In genomic region chr17:66655461-66655860, GRCh38 we compare ENCODE assay signal across 22 cellular contexts.
DNase-seq lines count a peak whose midpoint lies in the region; ATAC-seq and TF ChIP-seq lines count a peak whose summit lies in the region.
"Had no signal": no experiment of that assay in that cellular context is flagged by ENCODE, and none has a peak within 500 bp of the region (broad histone marks: within the 10 kb centered on the region; RNA-seq: fewer than 3 reads in every experiment).

No MANE protein-coding gene starts in this region.

- DNase-seq in activated naive CD4-positive, alpha-beta T cell treated with anti-CD3 and anti-CD28 coated beads for 36 hours = no peak
- no peak for DNase-seq in activated naive CD4-positive, alpha-beta T cell (lab: John Stamatoyannopoulos, UW)
- DNase-seq in T-cell (no peak), mammary epithelial cell (no peak), mesenteric fat pad (ENCODE audit: low spot score) (no peak), RPMI8226 (no peak), transverse colon (no peak)
- DNase-seq: heart left ventricle, left colon, MM.1S, NCI-H146, NCI-H2171 treated with DMSO at 0.1 percent for 48 hours, NCI-H526, nephron progenitor cell, right lobe of liver, SK-N-SH, T-helper 9 cell, uterus had no signal

- whole genome bisulfite sequencing in mammary epithelial cell (ENCODE audit: low coverage, missing lambda C conversion rate) = 97% methylated on average over 2 of the region's 2 CpGs
- 89 to 91% methylated on average over 2 of the region's 2 CpGs for WGBS in transverse colon (ENCODE audit: low coverage in 1 of 2), 2 donors

- H3K9ac ChIP-seq in mammary epithelial cell (ENCODE audit: insufficient read depth, low read length) (no peak overlapping the region), skeletal muscle satellite cell (ENCODE audit: low read depth, low read length) (no peak overlapping the region)
- H3K9ac ChIP-seq: SK-N-SH had no signal

- H3K4me2 ChIP-seq in mammary epithelial cell (ENCODE audit: insufficient read depth, low read depth, low read length) (peak overlapping the region; percentile 9), skeletal muscle satellite cell (ENCODE audit: low read length) (peak overlapping the region; percentile 52)
- H3K4me2 ChIP-seq: SK-N-SH had no signal

- intact Hi-C loops in activated naive CD4-positive, alpha-beta T cell treated with anti-CD3 and anti-CD28 coated beads for 36 hours (cut with micrococcal nuclease) = no loop called here
- intact Hi-C loops in mammary epithelial cell (cut with micrococcal nuclease) = no loop called here
- intact Hi-C loops in transverse colon (cut with DNase I; ENCODE audit: low total_unique reads) = no loop called here

- no peaks in the 10 kb centered on the region for H3K79me2 ChIP-seq in mammary epithelial cell (ENCODE audit: insufficient read depth, low read length)

- POLR2A ChIA-PET in T-cell (lab: Charles Lee) = interaction anchor here in 1 of 2 donors (0.6 kb wide), 1 partner anchor 445 kb away, joined by 3 read pairs; no protein-coding TSS in a partner anchor

- in situ Hi-C loops in mammary epithelial cell (cut with MboI; ENCODE audit: low sequenced_read_pairs in 2 of 2) = loop anchor here in 1 of 2 donors (25.0 kb wide), 2 partner anchors 93 to 393 kb away; no protein-coding TSS in a partner anchor
- in situ Hi-C loops in transverse colon (cut with MboI; ENCODE audit: low pct_ligation_motif_present in 1 of 4, low pct_unique_long_range_greater_than_20kb in 1 of 4, low sequenced_read_pairs in 3 of 4) = loop anchor here in 1 of 4 donors (25.0 kb wide), 1 partner anchor 393 kb away; no protein-coding TSS in a partner anchor

- no peak for TF ChIP-seq CTCF in mammary epithelial cell (conservative IDR thresholded peaks at IDR 0.05 in 1 of 2, IDR thresholded peaks at IDR 0.05 in 1 of 2; ENCODE audit: extremely low read depth in 1 of 2, insufficient read depth in 1 of 2, low read depth in 1 of 2, low read length in 2 of 2)
- TF ChIP-seq CTCF in transverse colon (IDR thresholded peaks at IDR 0.05) = no peak

- no peak for TF ChIP-seq EP300 in transverse colon (IDR thresholded peaks at IDR 0.05; ENCODE audit: low read depth)

- no peak for TF ChIP-seq POLR2A in transverse colon (IDR thresholded peaks at IDR 0.05)

- CTCF ChIA-PET in activated naive CD4-positive, alpha-beta T cell treated with anti-CD3 and anti-CD28 coated beads for 36 hours (lab: Charles Lee) = interaction anchor here (1.0 kb wide), 1 partner anchor 73 kb away, joined by 4 read pairs; no protein-coding TSS in a partner anchor
- CTCF ChIA-PET in T-cell (lab: Charles Lee) (interaction anchor here in 1 of 2 donors (0.6 kb wide), 1 partner anchor 224 kb away, joined by 4 read pairs; no protein-coding TSS in a partner anchor), mammary epithelial cell (lab: Charles Lee; ENCODE audit: low non-redundant PET) (no interaction called here)

- BruUV-seq in mammary epithelial cell (replicated peaks; lab: Mats Ljungman, UMichigan) = no TSS peak

- H3K4me1 ChIP-seq in mammary epithelial cell (ENCODE audit: insufficient read depth, low read length) (peaks cover 44% of the 10 kb centered on the region), skeletal muscle satellite cell (ENCODE audit: control insufficient read depth, insufficient read depth, low read length) (peaks cover 39% of the 10 kb centered on the region), transverse colon (peaks cover 0 to 5% (median 0%) of the 10 kb centered on the region in 4 donors)
- H3K4me1 ChIP-seq: heart left ventricle, right lobe of liver, uterus had no signal

- peak overlapping the region; percentile 6 for H3K27ac Mint-ChIP-seq in activated naive CD4-positive, alpha-beta T cell treated with anti-CD3 and anti-CD28 coated beads for 36 hours
- peak overlapping the region; percentile 4 to 40 for H3K27ac Mint-ChIP-seq in T-cell
- H3K27ac Mint-ChIP-seq: IgD-negative memory B cell, nephron progenitor cell had no signal

- peaks cover 9% of the 10 kb centered on the region for H3K9me3 Mint-ChIP-seq in activated naive CD4-positive, alpha-beta T cell treated with anti-CD3 and anti-CD28 coated beads for 36 hours
- H3K9me3 Mint-ChIP-seq in T-cell = peaks cover 0 to 4% (median 3%) of the 10 kb centered on the region in 3 donors
- H3K9me3 Mint-ChIP-seq: central memory CD8-positive, alpha-beta T cell; nephron progenitor cell had no signal

- dilution Hi-C loops in mammary epithelial cell (cut with HindIII; ENCODE audit: low sequenced_read_pairs) = no loop called here

- H4K20me1 ChIP-seq in mammary epithelial cell (ENCODE audit: insufficient read depth, low read length) = no peaks in the 10 kb centered on the region

- H3K36me3 ChIP-seq in mammary epithelial cell (ENCODE audit: insufficient read depth, low read length) = no peaks in the 10 kb centered on the region
- peaks cover 7% of the 10 kb centered on the region for H3K36me3 ChIP-seq in skeletal muscle satellite cell (ENCODE audit: insufficient read depth, low read length)
- H3K36me3 ChIP-seq in transverse colon = no peaks in the 10 kb centered on the region
- H3K36me3 ChIP-seq: heart left ventricle, right lobe of liver, uterus had no signal

- H2AFZ ChIP-seq in mammary epithelial cell (ENCODE audit: low read depth, low read length) = no peak overlapping the region

- H3K27me3 ChIP-seq in mammary epithelial cell (ENCODE audit: insufficient read depth, low read length) (no peaks in the 10 kb centered on the region), skeletal muscle satellite cell (ENCODE audit: control insufficient read depth, insufficient read depth, low read length) (no peaks in the 10 kb centered on the region), transverse colon (no peaks in the 10 kb centered on the region)
- H3K27me3 ChIP-seq: heart left ventricle, right lobe of liver, uterus had no signal

- H3K4me1 Mint-ChIP-seq in activated naive CD4-positive, alpha-beta T cell treated with anti-CD3 and anti-CD28 coated beads for 36 hours (ENCODE audit: low read depth) = peaks cover 57% of the 10 kb centered on the region
- H3K4me1 Mint-ChIP-seq in T-cell = peaks cover 38 to 65% (median 49%) of the 10 kb centered on the region in 3 donors
- H3K4me1 Mint-ChIP-seq: central memory CD8-positive, alpha-beta T cell; IgD-negative memory B cell had no signal

- H3K36me3 Mint-ChIP-seq in activated naive CD4-positive, alpha-beta T cell treated with anti-CD3 and anti-CD28 coated beads for 36 hours (ENCODE audit: low read depth) = peaks cover 77% of the 10 kb centered on the region
- peaks cover 67% of the 10 kb centered on the region for H3K36me3 Mint-ChIP-seq in T-cell

- no peak overlapping the region for H3K4me3 ChIP-seq in mammary epithelial cell (replicated peaks in 1 of 3; ENCODE audit: insufficient read depth in 1 of 3, low read depth in 2 of 3, low read length in 3 of 3)
- peak overlapping the region; percentile 10 for H3K4me3 ChIP-seq in skeletal muscle satellite cell (ENCODE audit: low read length)
- no peak overlapping the region for H3K4me3 ChIP-seq in transverse colon
- H3K4me3 ChIP-seq: heart left ventricle, right lobe of liver, uterus had no signal

- ATAC-seq in T-cell (replicated peaks in 1 of 4) = no peak
- ATAC-seq: heart left ventricle, left colon, right lobe of liver had no signal

- H3K27me3 Mint-ChIP-seq in activated naive CD4-positive, alpha-beta T cell treated with anti-CD3 and anti-CD28 coated beads for 36 hours (ENCODE audit: low read depth) = no peaks in the 10 kb centered on the region
- H3K27me3 Mint-ChIP-seq in T-cell = no peaks in the 10 kb centered on the region
- H3K27me3 Mint-ChIP-seq: central memory CD8-positive, alpha-beta T cell had no signal

- H3K4me3 Mint-ChIP-seq in activated naive CD4-positive, alpha-beta T cell treated with anti-CD3 and anti-CD28 coated beads for 36 hours = no peak overlapping the region
- no peak overlapping the region for H3K4me3 Mint-ChIP-seq in T-cell
- H3K4me3 Mint-ChIP-seq: central memory CD8-positive, alpha-beta T cell; IgD-negative memory B cell; nephron progenitor cell had no signal

- peak overlapping the region; percentile 49 for H3K27ac ChIP-seq in mammary epithelial cell (ENCODE audit: insufficient read depth, low read depth, low read length)
- no peak overlapping the region for H3K27ac ChIP-seq in transverse colon
- H3K27ac ChIP-seq: C4-2B, heart left ventricle, right lobe of liver, uterus had no signal

- no peaks in the 10 kb centered on the region for H3K9me3 ChIP-seq in mammary epithelial cell (replicated peaks; ENCODE audit: insufficient read depth, low read length)
- H3K9me3 ChIP-seq in skeletal muscle satellite cell (replicated peaks; ENCODE audit: low read length) = no peaks in the 10 kb centered on the region
- H3K9me3 ChIP-seq in transverse colon = no peaks in the 10 kb centered on the region
- H3K9me3 ChIP-seq: heart left ventricle, right lobe of liver, SK-N-SH, uterus had no signal
